ENCODE assay signal across 8 cellular contexts in the genomic region with DNA sequence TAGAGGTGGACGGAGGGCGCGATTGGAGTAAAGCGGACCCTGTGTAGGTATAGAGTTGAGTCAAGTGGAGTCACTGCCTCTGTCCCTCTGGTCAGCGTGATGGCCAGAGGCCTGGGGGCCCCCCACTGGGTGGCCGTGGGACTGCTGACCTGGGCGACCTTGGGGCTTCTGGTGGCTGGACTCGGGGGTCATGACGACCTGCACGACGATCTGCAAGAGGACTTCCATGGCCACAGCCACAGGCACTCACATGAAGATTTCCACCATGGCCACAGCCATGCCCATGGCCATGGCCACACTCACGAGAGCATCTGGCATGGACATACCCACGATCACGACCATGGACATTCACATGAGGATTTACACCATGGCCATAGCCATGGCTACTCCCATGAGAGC. TPM values are rescaled to one million over a fixed set of nuclear protein-coding genes. Genes with fewer than 3 reads are reported as not detected.
DNase-seq lines count a peak whose midpoint lies in the region; ATAC-seq, FAIRE-seq and TF ChIP-seq lines count a peak whose summit lies in the region.

No MANE protein-coding gene starts in this region.

- H3K27ac Mint-ChIP-seq in activated CD4-positive, alpha-beta T cell treated with anti-CD3 and anti-CD28 coated beads, Interleukin-2, amount 10 ng/mL, durations not matched to agents 24 days and 14 days = peak overlapping the region; percentile 97
- H3K27ac Mint-ChIP-seq in astrocyte (ENCODE audit: unreplicated experiment) = peak overlapping the region; percentile 99

- H3K4me3 Mint-ChIP-seq in activated CD4-positive, alpha-beta T cell treated with anti-CD3 and anti-CD28 coated beads, Interleukin-2, amount 10 ng/mL, durations not matched to agents 24 days and 14 days = peak overlapping the region; percentile 100
- peak overlapping the region; percentile 99 for H3K4me3 Mint-ChIP-seq in astrocyte (ENCODE audit: unreplicated experiment)

- no peak for FAIRE-seq in astrocyte (lab: Jason Lieb, UNC)

- peak overlapping the region; percentile 98 for H3K4me3 ChIP-seq in astrocyte (ENCODE audit: insufficient read depth, low read depth, low read length)
- peak overlapping the region; percentile 60 to 91 (median 84) for H3K4me3 ChIP-seq in tibial nerve

- TF ChIP-seq POLR2A in tibial nerve (IDR thresholded peaks at IDR 0.05) = no peak

- H3K36me3 ChIP-seq in astrocyte (ENCODE audit: insufficient read depth, low read length) (peaks cover 36% of the 10 kb centered on the region), tibial nerve (peaks cover 0 to 37% (median 9%) of the 10 kb centered on the region in 3 donors)

- H3K27me3 ChIP-seq in astrocyte (ENCODE audit: insufficient read depth, low read length) (no peaks in the 10 kb centered on the region), layer of hippocampus (ENCODE audit: control insufficient read depth, insufficient read depth, low read length) (no peaks in the 10 kb centered on the region), tibial nerve (no peaks in the 10 kb centered on the region)

- TF ChIP-seq CTCF in astrocyte (IDR thresholded peaks at IDR 0.05; ENCODE audit: insufficient read depth, low read depth, low read length) (no peak), tibial nerve (IDR thresholded peaks at IDR 0.05) (peak in 1 of 5 experiments; percentile 17)

- WGBS in tibial nerve, 2 donors = 0 to 1% methylated on average over 12 to 14 of the region's 14 CpGs

- peak overlapping the region; percentile 100 for H3K9ac ChIP-seq in astrocyte (ENCODE audit: low read length)

- peaks cover 68% of the 10 kb centered on the region for H3K79me2 ChIP-seq in astrocyte (ENCODE audit: insufficient read depth, low read length)

- peak overlapping the region; percentile 55 for H2AFZ ChIP-seq in astrocyte (ENCODE audit: low read depth, low read length)

- no peak for TF ChIP-seq EP300 in tibial nerve (IDR thresholded peaks at IDR 0.05)

- H3K4me1 ChIP-seq in astrocyte (ENCODE audit: insufficient read depth, low read length) (peaks cover 49% of the 10 kb centered on the region), tibial nerve (peaks cover 3 to 81% (median 46%) of the 10 kb centered on the region in 4 donors)

- H3K4me1 Mint-ChIP-seq in activated CD4-positive, alpha-beta T cell treated with anti-CD3 and anti-CD28 coated beads, Interleukin-2, amount 10 ng/mL, durations not matched to agents 24 days and 14 days = peaks cover 68% of the 10 kb centered on the region
- H3K4me1 Mint-ChIP-seq in astrocyte (ENCODE audit: low read depth, unreplicated experiment) = peaks cover 49% of the 10 kb centered on the region

- peaks cover 66% of the 10 kb centered on the region for H4K20me1 ChIP-seq in astrocyte (ENCODE audit: insufficient read depth, low read length)

- H3K27me3 Mint-ChIP-seq in activated CD4-positive, alpha-beta T cell treated with anti-CD3 and anti-CD28 coated beads, Interleukin-2, amount 10 ng/mL, durations not matched to agents 24 days and 14 days = no peaks in the 10 kb centered on the region
- H3K27me3 Mint-ChIP-seq in astrocyte (ENCODE audit: low read depth, unreplicated experiment) = no peaks in the 10 kb centered on the region

- H3K27ac ChIP-seq in astrocyte (ENCODE audit: low read depth, low read length) (peak overlapping the region; percentile 100), layer of hippocampus (ENCODE audit: low read depth, low read length) (peak overlapping the region; percentile 97), tibial nerve (peak overlapping the region; percentile 94 to 97 (median 96))

- no peak for ATAC-seq in GM18502 (IDR thresholded peaks at IDR 0.05; ENCODE audit: poor library complexity, unreplicated experiment)

- intact Hi-C loops in activated CD4-positive, alpha-beta T cell treated with anti-CD3 and anti-CD28 coated beads, Interleukin-2, amount 10 ng/mL, durations not matched to agents 24 days and 14 days (cut with micrococcal nuclease) = loop anchor here (2.0 to 10.0 kb wide), 4 partner anchors 79 to 1548 kb away; a partner anchor contains a TSS

- H3K9me3 Mint-ChIP-seq in activated CD4-positive, alpha-beta T cell treated with anti-CD3 and anti-CD28 coated beads, Interleukin-2, amount 10 ng/mL, durations not matched to agents 24 days and 14 days = no peaks in the 10 kb centered on the region
- peaks cover 3% of the 10 kb centered on the region for H3K9me3 Mint-ChIP-seq in astrocyte (ENCODE audit: unreplicated experiment)

- H3K9me3 ChIP-seq in astrocyte (ENCODE audit: insufficient read depth, low read depth, low read length) (no peaks in the 10 kb centered on the region), tibial nerve (no peaks in the 10 kb centered on the region)

- DNase-seq in activated CD4-positive, alpha-beta T cell treated with anti-CD3 and anti-CD28 coated beads, Interleukin-2, amount 10 ng/mL, durations not matched to agents 24 days and 14 days = no peak
- no peak for DNase-seq in activated CD4-positive, alpha-beta T cell treated with anti-CD3 and anti-CD28 coated beads, Interleukin-2, amount 50 U/mL, for 1 hour
- no peak for DNase-seq in astrocyte (ENCODE audit: low read depth)
- DNase-seq in tibial nerve (ENCODE audit: low spot score in 2 of 2) = no peak
- DNase-seq in DMS79 treated with DMSO at 0.1 percent for 48 hours (lab: John Stamatoyannopoulos, UW) = no peak
- DNase-seq in stimulated activated CD4-positive, alpha-beta T cell treated with anti-CD3 and anti-CD28 coated beads, Interleukin-4, amount 100 ng/mL, for 1 hour = no peak

- peak overlapping the region; percentile 96 for H3K4me2 ChIP-seq in astrocyte (ENCODE audit: low read length)

- H3K36me3 Mint-ChIP-seq in activated CD4-positive, alpha-beta T cell treated with anti-CD3 and anti-CD28 coated beads, Interleukin-2, amount 10 ng/mL, durations not matched to agents 24 days and 14 days (ENCODE audit: low read depth) = peaks cover 58% of the 10 kb centered on the region
- H3K36me3 Mint-ChIP-seq in astrocyte (ENCODE audit: low read depth, unreplicated experiment) = peaks cover 30% of the 10 kb centered on the region

RNA-seq across cellular contexts. Expression of a gene that starts 0.5 kb away (rescaled TPM):
- 61.7 and 63.9 TPM in 2 replicates for total RNA-seq in activated CD4-positive, alpha-beta T cell treated with anti-CD3 and anti-CD28 coated beads, Interleukin-2, amount 10 ng/mL, durations not matched to agents 24 days and 14 days
- total RNA-seq in astrocyte = 150 and 164 TPM in 2 replicates
- total RNA-seq in tibial nerve = 10 to 100 TPM; 45.4 to 61.3 (median 58.1) TPM

RNA-seq across cellular contexts. Expression of a gene that starts 0.7 kb away (rescaled TPM):
- 46.6 and 48.0 TPM in 2 replicates for total RNA-seq in activated CD4-positive, alpha-beta T cell treated with anti-CD3 and anti-CD28 coated beads, Interleukin-2, amount 10 ng/mL, durations not matched to agents 24 days and 14 days
- 34.0 and 39.4 TPM in 2 replicates for total RNA-seq in astrocyte
- total RNA-seq in tibial nerve = 10 to 100 TPM; 34.3 to 64.7 (median 43.9) TPM

RNA-seq across cellular contexts. Expression of a gene that starts 3.3 kb away (rescaled TPM):
- total RNA-seq in activated CD4-positive, alpha-beta T cell treated with anti-CD3 and anti-CD28 coated beads, Interleukin-2, amount 10 ng/mL, durations not matched to agents 24 days and 14 days = 18.2 and 18.3 TPM in 2 replicates
- total RNA-seq in astrocyte = 2.1 and 2.6 TPM in 2 replicates
- total RNA-seq in tibial nerve = 10 to 100 TPM; 10.0 to 33.9 (median 19.1) TPM

RNA-seq across cellular contexts. Expression of a gene that starts 7.2 kb away (rescaled TPM):
- total RNA-seq in activated CD4-positive, alpha-beta T cell treated with anti-CD3 and anti-CD28 coated beads, Interleukin-2, amount 10 ng/mL, durations not matched to agents 24 days and 14 days = 44.4 and 47.6 TPM in 2 replicates
- total RNA-seq in astrocyte (30.8 and 31.1 TPM in 2 replicates), tibial nerve (10 to 100 TPM; 16.1 to 25.2 (median 21.6) TPM)

RNA-seq across cellular contexts. Expression of a gene that starts 8.9 kb away (rescaled TPM):
- 0.47 and 0.56 TPM in 2 replicates for total RNA-seq in activated CD4-positive, alpha-beta T cell treated with anti-CD3 and anti-CD28 coated beads, Interleukin-2, amount 10 ng/mL, durations not matched to agents 24 days and 14 days
- total RNA-seq in astrocyte = 1.3 and 2.2 TPM in 2 replicates
- total RNA-seq in tibial nerve = 1 to 10 TPM; 1.5 to 4.3 (median 2.9) TPM
